Comparison of ENCODE assay signal across 13 cellular contexts in the genomic region with DNA sequence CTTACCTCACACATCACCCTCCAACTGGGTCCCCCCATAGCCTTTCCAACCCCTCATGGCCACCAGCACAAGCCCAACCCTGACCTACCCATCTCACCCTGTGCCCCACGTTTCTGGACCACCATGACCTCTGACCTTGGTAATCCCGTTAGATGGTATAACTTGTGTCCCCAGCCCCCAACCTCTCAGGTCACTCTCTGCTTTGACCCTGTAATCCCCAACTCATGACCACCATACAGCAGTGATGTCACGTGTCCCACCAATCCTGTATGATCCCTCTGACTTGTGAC. TPM values are rescaled to one million over a fixed set of nuclear protein-coding genes. Genes with fewer than 3 reads are reported as not detected.
A peak's percentile ranks its signal among the peaks of the same experiment; 100 is the strongest.
DNase-seq lines count a peak whose midpoint lies in the region; ATAC-seq and TF ChIP-seq lines count a peak whose summit lies in the region.
"Had no signal": no experiment of that assay in that cellular context is flagged by ENCODE, and none has a peak within 500 bp of the region (broad histone marks: within the 10 kb centered on the region; RNA-seq: fewer than 3 reads in every experiment).

No MANE protein-coding gene starts in this region.

- peaks cover 2% of the 10 kb centered on the region; the same call in 1 of the 2 replicates for H3K9me1 ChIP-seq in IMR-90 (ENCODE audit: insufficient read depth, low read length)

- no peak overlapping the region for H2BK15ac ChIP-seq in IMR-90 (ENCODE audit: low read depth, low read length)

- peaks cover 15% of the 10 kb centered on the region for H4K20me1 ChIP-seq in IMR-90 (ENCODE audit: insufficient read depth, low read length)
- peaks cover 9% of the 10 kb centered on the region for H4K20me1 ChIP-seq in osteoblast (ENCODE audit: insufficient read depth, low read length)

- no peaks in the 10 kb centered on the region for H3K79me2 ChIP-seq in osteoblast (ENCODE audit: insufficient read depth, low read length)

- 0 out of 4 replicates have a peak, but pooled peaks cover 0 to 4% of the 10 kb centered on the region in 2 experiments for H3K79me1 ChIP-seq in IMR-90 (ENCODE audit: low read depth in 1 of 2, low read length in 2 of 2)

- no TSS peak for BruUV-seq in Caco-2 (replicated peaks; lab: Mats Ljungman, UMichigan)
- no TSS peak for BruUV-seq in IMR-90 (replicated peaks; lab: Mats Ljungman, UMichigan)

- in situ Hi-C loops in IMR-90 (cut with MboI; ENCODE audit: low sequenced_read_pairs): no loop called here

- H3K4me1 Mint-ChIP-seq in Caco-2 (ENCODE audit: low read depth, unreplicated experiment) (peaks cover 13% of the 10 kb centered on the region), endothelial cell (ENCODE audit: unreplicated experiment) (no peaks in the 10 kb centered on the region)

- no peak for TF ChIP-seq POLR2A in IMR-90 (IDR thresholded peaks at IDR 0.05; ENCODE audit: low read depth, low read length)

- no peak for ATAC-seq in IMR-90 (ENCODE audit: low read depth)

- no peak overlapping the region for H2BK20ac ChIP-seq in IMR-90 (ENCODE audit: low read depth, low read length)

- H3K18ac ChIP-seq in IMR-90 (ENCODE audit: low read depth, low read length): no peak overlapping the region

- H3K4me2 ChIP-seq in IMR-90 (ENCODE audit: low read depth, low read length) (no peak overlapping the region), osteoblast (ENCODE audit: insufficient read depth, low read length) (no peak overlapping the region)
- H3K4me2 ChIP-seq: BLaER1 treated with 17β-estradiol and CSF1 and Interleukin-3, amounts not matched to agents 10 nM and 100 nM had no signal

- peaks cover 6% of the 10 kb centered on the region; the same call in 1 of the 2 replicates for H3K4me1 ChIP-seq in Caco-2
- H3K4me1 ChIP-seq in IMR-90 (ENCODE audit: control insufficient read depth, insufficient read depth, low read length): no peaks in the 10 kb centered on the region
- H3K4me1 ChIP-seq in osteoblast (ENCODE audit: insufficient read depth, low read length): no peaks in the 10 kb centered on the region
- H3K4me1 ChIP-seq in ascending aorta: no peaks in the 10 kb centered on the region
- H3K4me1 ChIP-seq: BLaER1 treated with 17β-estradiol and CSF1 and Interleukin-3, amounts not matched to agents 10 nM and 100 nM had no signal

- peaks cover 62% of the 10 kb centered on the region for H3K36me3 Mint-ChIP-seq in Caco-2 (ENCODE audit: insufficient read depth, unreplicated experiment)
- peaks cover 28% of the 10 kb centered on the region for H3K36me3 Mint-ChIP-seq in endothelial cell (ENCODE audit: low read depth, unreplicated experiment)

- no peak overlapping the region for H2BK5ac ChIP-seq in IMR-90 (ENCODE audit: low read depth, low read length, poor library complexity, severe bottlenecking)

- peak overlapping the region; percentile 23 for H2AFZ ChIP-seq in IMR-90 (replicated peaks; ENCODE audit: low read length, poor library complexity)
- H2AFZ ChIP-seq in osteoblast (ENCODE audit: low read length): no peak overlapping the region
- H2AFZ ChIP-seq: GM23248 had no signal

- H4K91ac ChIP-seq in IMR-90 (ENCODE audit: insufficient read depth, low read depth, low read length): no peak overlapping the region

- H2BK120ac ChIP-seq in IMR-90 (ENCODE audit: low read depth, low read length): no peak overlapping the region

- no peak for TF ChIP-seq RAD21 in IMR-90 (IDR thresholded peaks at IDR 0.05; ENCODE audit: low read length)

- TF ChIP-seq CTCF in Caco-2 (IDR thresholded peaks at IDR 0.05; ENCODE audit: insufficient read depth in 1 of 2, low read depth in 1 of 2, low read length in 1 of 2, severe bottlenecking in 1 of 2, unreplicated experiment in 1 of 2) (no peak), IMR-90 (conservative IDR thresholded peaks at IDR 0.05; ENCODE audit: low read depth, low read length) (no peak), endothelial cell (IDR thresholded peaks at IDR 0.05; ENCODE audit: unreplicated experiment) (no peak), osteoblast (IDR thresholded peaks at IDR 0.05; ENCODE audit: extremely low read depth, low read depth, low read length) (no peak), ascending aorta (IDR thresholded peaks at IDR 0.05) (no peak)

- DNase-seq in Caco-2: no peak
- DNase-seq in IMR-90: no peak
- DNase-seq in endothelial cell (ENCODE audit: low spot score): no peak
- peak; percentile 59 for DNase-seq in osteoblast (ENCODE audit: insufficient read length, low spot score, missing footprints)
- no peak for DNase-seq in stimulated activated naive CD4-positive, alpha-beta T cell treated with Interleukin-2 at 50 U/mL for 16 hours (lab: John Stamatoyannopoulos, UW)
- DNase-seq in ascending aorta (ENCODE audit: low spot score in 2 of 2): no peak
- DNase-seq in EL: no peak
- DNase-seq: Calu3; CD4-positive, CD25-positive, alpha-beta regulatory T cell; DMS 273 treated with DMSO at 0.1 percent for 48 hours; GM23248 had no signal

- no peak overlapping the region for H3K23ac ChIP-seq in IMR-90 (ENCODE audit: low read depth, low read length)

- H3K4me3 Mint-ChIP-seq in Caco-2 (ENCODE audit: unreplicated experiment) (no peak overlapping the region), endothelial cell (ENCODE audit: unreplicated experiment) (peak overlapping the region; percentile 65)
- H3K4me3 Mint-ChIP-seq: CD4-positive, CD25-positive, alpha-beta regulatory T cell had no signal

- CTCF ChIA-PET in Caco-2 (lab: Charles Lee) (no interaction called here), IMR-90 (lab: Yijun Ruan, JAX) (no interaction called here)

- H3K9me3 Mint-ChIP-seq in Caco-2 (ENCODE audit: unreplicated experiment) (no peaks in the 10 kb centered on the region), endothelial cell (ENCODE audit: unreplicated experiment) (no peaks in the 10 kb centered on the region)
- H3K9me3 Mint-ChIP-seq: CD4-positive, CD25-positive, alpha-beta regulatory T cell had no signal

- H3K9me3 ChIP-seq in Caco-2: no peaks in the 10 kb centered on the region
- H3K9me3 ChIP-seq in IMR-90 (ENCODE audit: control insufficient read depth, insufficient read depth, low read length): no peaks in the 10 kb centered on the region
- no peaks in the 10 kb centered on the region for H3K9me3 ChIP-seq in osteoblast (ENCODE audit: low read depth, low read length)
- H3K9me3 ChIP-seq in ascending aorta: no peaks in the 10 kb centered on the region
- H3K9me3 ChIP-seq: BLaER1 treated with 17β-estradiol and CSF1 and Interleukin-3, amounts not matched to agents 10 nM and 100 nM had no signal

- H3K4ac ChIP-seq in IMR-90 (ENCODE audit: low read depth, low read length): no peak overlapping the region

- H4K5ac ChIP-seq in IMR-90 (ENCODE audit: low read depth, low read length): no peak overlapping the region

- H3K9ac ChIP-seq in IMR-90 (ENCODE audit: low read depth, low read length): no peak overlapping the region
- H3K9ac ChIP-seq: BLaER1 treated with 17β-estradiol and CSF1 and Interleukin-3, amounts not matched to agents 10 nM and 100 nM; GM23248 had no signal

- dilution Hi-C loops in IMR-90 (cut with HindIII; ENCODE audit: low sequenced_read_pairs, unreplicated experiment): no loop called here

- H3K27me3 Mint-ChIP-seq in Caco-2 (ENCODE audit: insufficient read depth, unreplicated experiment) (no peaks in the 10 kb centered on the region), endothelial cell (ENCODE audit: unreplicated experiment) (peaks cover 14% of the 10 kb centered on the region)

- H3K27ac Mint-ChIP-seq in Caco-2 (ENCODE audit: unreplicated experiment) (peak overlapping the region; percentile 56), endothelial cell (ENCODE audit: unreplicated experiment) (no peak overlapping the region)
- H3K27ac Mint-ChIP-seq: CD4-positive, CD25-positive, alpha-beta regulatory T cell had no signal

- H3K27ac ChIP-seq in IMR-90 (ENCODE audit: insufficient read depth, low read length) (no peak overlapping the region), osteoblast (ENCODE audit: low read depth, low read length) (no peak overlapping the region), ascending aorta (no peak overlapping the region)
- H3K27ac ChIP-seq: BLaER1 treated with 17β-estradiol and CSF1 and Interleukin-3, amounts not matched to agents 10 nM and 100 nM; GM23248 had no signal

- WGBS in IMR-90 (ENCODE audit: extremely low coverage in 2 of 2, insufficient read length in 1 of 2), 2 experiments: no CpG with 5 or more reads among the region's 3 CpGs

- POLR2A ChIA-PET in Caco-2 (lab: Charles Lee): no interaction called here
- POLR2A ChIA-PET in IMR-90 (lab: Charles Lee; ENCODE audit: unreplicated experiment): no interaction called here

- intact Hi-C loops in Caco-2 (cut with micrococcal nuclease; ENCODE audit: unreplicated experiment) (no loop called here), IMR-90 (cut with micrococcal nuclease) (no loop called here), ascending aorta (cut with DNase I) (no loop called here)

- no peaks in the 10 kb centered on the region; the same call in 1 of the 2 replicates for H3K36me3 ChIP-seq in Caco-2 (ENCODE audit: control insufficient read depth, insufficient read depth, low read length)
- peaks cover 32% of the 10 kb centered on the region for H3K36me3 ChIP-seq in IMR-90 (ENCODE audit: control insufficient read depth, insufficient read depth, low read length)
- H3K36me3 ChIP-seq in osteoblast (ENCODE audit: insufficient read depth, low read length): peaks cover 33% of the 10 kb centered on the region
- H3K36me3 ChIP-seq in ascending aorta: peaks cover 18 to 24% of the 10 kb centered on the region in 2 donors

- no peak overlapping the region for H2AK5ac ChIP-seq in IMR-90 (ENCODE audit: low read depth, low read length)

- H3K4me3 ChIP-seq in Caco-2 (ENCODE audit: low read depth, low read length) (no peak overlapping the region), IMR-90 (ENCODE audit: insufficient read depth, low read depth, low read length) (no peak overlapping the region), osteoblast (ENCODE audit: insufficient read depth, low read length) (no peak overlapping the region), ascending aorta (no peak overlapping the region)
- H3K4me3 ChIP-seq: BLaER1 treated with 17β-estradiol and CSF1 and Interleukin-3, amounts not matched to agents 10 nM and 100 nM; GM23248 had no signal

- no peak overlapping the region for H3K56ac ChIP-seq in IMR-90 (ENCODE audit: extremely low read depth, insufficient read depth, low read length)

- no peak overlapping the region for H3K14ac ChIP-seq in IMR-90 (replicated peaks; ENCODE audit: low read depth, low read length)

- H3K27me3 ChIP-seq in Caco-2 (replicated peaks; ENCODE audit: control insufficient read depth, insufficient read depth, low read length): no peaks in the 10 kb centered on the region
- H3K27me3 ChIP-seq in IMR-90 (ENCODE audit: control insufficient read depth, insufficient read depth, low read length): peaks cover 2% of the 10 kb centered on the region; the same call in 1 of the 2 replicates
- no peaks in the 10 kb centered on the region for H3K27me3 ChIP-seq in osteoblast (ENCODE audit: insufficient read depth, low read length)
- H3K27me3 ChIP-seq in ascending aorta: peaks cover 4% of the 10 kb centered on the region

- no peak overlapping the region for H4K8ac ChIP-seq in IMR-90 (ENCODE audit: low read depth in 2 of 2, low read length in 2 of 2)

- peak overlapping the region; percentile 78 for H2AK9ac ChIP-seq in IMR-90 (replicated peaks; ENCODE audit: low read depth, low read length, poor library complexity)

RNA-seq across cellular contexts. Expression of gene KLC3, which starts 8.5 kb away (rescaled TPM):
- total RNA-seq in Caco-2 (2022) (7.1 and 10.2 TPM in 2 replicates), IMR-90 (2012; rRNA removed) (under 0.01 and 0.18 TPM in 2 replicates), endothelial cell (ENCODE audit: unreplicated experiment) (0.44 TPM), osteoblast (0.29 and 0.72 TPM in 2 replicates), ascending aorta (not detected)
- polyA plus RNA-seq in IMR-90 (2012; rRNA removed): 0.09 and 0.14 TPM in 2 replicates
- polyA plus RNA-seq in IMR-90 (2012; cell fraction: cytosol; rRNA removed): 0.19 and 0.22 TPM in 2 replicates
- 0.11 and 0.24 TPM in 2 replicates for polyA plus RNA-seq in IMR-90 (2012; cell fraction: nucleus; rRNA removed; ENCODE audit: low replicate concordance)
- total RNA-seq: GM23248 had no signal
- polyA plus RNA-seq: CD4-positive, CD25-positive, alpha-beta regulatory T cell; GM23248 had no signal

RNA-seq across cellular contexts. Expression of gene ERCC2, which starts 21.3 kb away (rescaled TPM):
- total RNA-seq in Caco-2 (2022) (86.8 and 89.5 TPM in 2 replicates), IMR-90 (2012; rRNA removed) (26.7 and 30.6 TPM in 2 replicates), endothelial cell (ENCODE audit: unreplicated experiment) (44.2 TPM), osteoblast (47.4 and 52.5 TPM in 2 replicates), ascending aorta (22.4 TPM)
- 66.5 and 75.6 TPM in 2 replicates for polyA plus RNA-seq in IMR-90 (2012; rRNA removed)
- 51.6 and 67.4 TPM in 2 replicates for polyA plus RNA-seq in IMR-90 (2012; cell fraction: cytosol; rRNA removed)
- 119 and 274 TPM in 2 replicates for polyA plus RNA-seq in IMR-90 (2012; cell fraction: nucleus; rRNA removed; ENCODE audit: low replicate concordance)

RNA-seq across cellular contexts. Expression of gene CKM, which starts 26.4 kb away (rescaled TPM):
- not detected in 2 replicates for total RNA-seq in Caco-2 (2022)
- not detected in 2 replicates for total RNA-seq in IMR-90 (2012; rRNA removed)
- polyA plus RNA-seq in IMR-90 (2012; rRNA removed): not detected in 2 replicates
- 0.04 TPM in 1 of 2 replicates, not detected in the other for polyA plus RNA-seq in IMR-90 (2012; cell fraction: cytosol; rRNA removed)
- 0.09 TPM in 1 of 2 replicates, not detected in the other for polyA plus RNA-seq in IMR-90 (2012; cell fraction: nucleus; rRNA removed; ENCODE audit: low replicate concordance)
- not detected for total RNA-seq in endothelial cell (ENCODE audit: unreplicated experiment)
- total RNA-seq in osteoblast: under 0.01 and 0.36 TPM in 2 replicates
- total RNA-seq in ascending aorta: not detected
- total RNA-seq: Calu3; CD4-positive, CD25-positive, alpha-beta regulatory T cell; GM23248; H7 had no signal
- polyA plus RNA-seq: CD4-positive, CD25-positive, alpha-beta regulatory T cell; GM23248 had no signal

RNA-seq across cellular contexts. Expression of gene PPP1R13L, which starts 55.8 kb away (rescaled TPM):
- 65.8 and 68.6 TPM in 2 replicates for total RNA-seq in Caco-2 (2022)
- 0.56 and 3.0 TPM in 2 replicates for total RNA-seq in IMR-90 (2012; rRNA removed)
- polyA plus RNA-seq in IMR-90 (2012; rRNA removed): 11.6 and 13.3 TPM in 2 replicates
- polyA plus RNA-seq in IMR-90 (2012; cell fraction: cytosol; rRNA removed): 11.6 and 19.4 TPM in 2 replicates
- polyA plus RNA-seq in IMR-90 (2012; cell fraction: nucleus; rRNA removed; ENCODE audit: low replicate concordance): 24.0 and 44.8 TPM in 2 replicates
- total RNA-seq in endothelial cell (ENCODE audit: unreplicated experiment): 13.2 TPM
- 6.9 and 8.5 TPM in 2 replicates for total RNA-seq in osteoblast
- 27.8 TPM for total RNA-seq in ascending aorta

RNA-seq across cellular contexts. Expression of gene POLR1G, which starts 57.4 kb away (rescaled TPM):
- total RNA-seq in Caco-2 (2022) (27.7 and 31.1 TPM in 2 replicates), IMR-90 (2012; rRNA removed) (10.3 and 12.5 TPM in 2 replicates), endothelial cell (ENCODE audit: unreplicated experiment) (4.4 TPM), osteoblast (10.5 and 10.6 TPM in 2 replicates), ascending aorta (3.7 TPM)
- 8.0 and 8.8 TPM in 2 replicates for polyA plus RNA-seq in IMR-90 (2012; rRNA removed)
- polyA plus RNA-seq in IMR-90 (2012; cell fraction: cytosol; rRNA removed): 3.3 and 3.9 TPM in 2 replicates
- polyA plus RNA-seq in IMR-90 (2012; cell fraction: nucleus; rRNA removed; ENCODE audit: low replicate concordance): 2.0 and 2.1 TPM in 2 replicates
